ENCODE assay signal across 1 cellular context in genomic region chr5:9617739-9618504, GRCh38.
TF ChIP-seq lines count a peak whose summit lies in the region.

No MANE protein-coding gene starts in this region.

TF ChIP-seq in GM23338, 12 proteins besides CTCF, POLR2A, EP300 and RAD21:
- TF ChIP-seq, protein P1, sequence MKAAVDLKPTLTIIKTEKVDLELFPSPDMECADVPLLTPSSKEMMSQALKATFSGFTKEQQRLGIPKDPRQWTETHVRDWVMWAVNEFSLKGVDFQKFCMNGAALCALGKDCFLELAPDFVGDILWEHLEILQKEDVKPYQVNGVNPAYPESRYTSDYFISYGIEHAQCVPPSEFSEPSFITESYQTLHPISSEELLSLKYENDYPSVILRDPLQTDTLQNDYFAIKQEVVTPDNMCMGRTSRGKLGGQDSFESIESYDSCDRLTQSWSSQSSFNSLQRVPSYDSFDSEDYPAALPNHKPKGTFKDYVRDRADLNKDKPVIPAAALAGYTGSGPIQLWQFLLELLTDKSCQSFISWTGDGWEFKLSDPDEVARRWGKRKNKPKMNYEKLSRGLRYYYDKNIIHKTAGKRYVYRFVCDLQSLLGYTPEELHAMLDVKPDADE (IDR thresholded peaks at IDR 0.05), result no peak
- no peak for TF ChIP-seq EZH2 (IDR thresholded peaks at IDR 0.05; ENCODE audit: low read depth, unreplicated experiment)
- TF ChIP-seq JUNB (IDR thresholded peaks at IDR 0.05; ENCODE audit: unreplicated experiment), result no peak
- no peak for TF ChIP-seq ZNF331 (CRISPR knock-in tag; IDR thresholded peaks at IDR 0.05; ENCODE audit: low read depth)
- no peak for TF ChIP-seq NANOG (IDR thresholded peaks at IDR 0.05; ENCODE audit: borderline replicate concordance)
- TF ChIP-seq ZNF462 (CRISPR knock-in tag; IDR thresholded peaks at IDR 0.05), result no peak
- TF ChIP-seq CREB1 (CRISPR knock-in tag; IDR thresholded peaks at IDR 0.05; ENCODE audit: low read depth), result no peak
- TF ChIP-seq ZNF114 (CRISPR knock-in tag; IDR thresholded peaks at IDR 0.05), result no peak
- no peak for TF ChIP-seq EZH2phosphoT487 (IDR thresholded peaks at IDR 0.05; ENCODE audit: unreplicated experiment)
- TF ChIP-seq REST (IDR thresholded peaks at IDR 0.05; ENCODE audit: unreplicated experiment), result no peak
- no peak for TF ChIP-seq STAT1 (IDR thresholded peaks at IDR 0.05; ENCODE audit: unreplicated experiment)
- TF ChIP-seq POLR2AphosphoS5 (IDR thresholded peaks at IDR 0.05; ENCODE audit: low read depth), result no peak
